Comparison of ENCODE assay signal across 1 cellular context in genomic region chr19:41323430-41324125, GRCh38.
TF ChIP-seq lines count a peak whose summit lies in the region.

No MANE protein-coding gene starts in this region.

TF ChIP-seq in K562, 482 proteins besides CTCF, POLR2A, EP300 and RAD21 (continues in another document):
- no peak for TF ChIP-seq WHSC1 (IDR thresholded peaks at IDR 0.05; ENCODE audit: low read length)
- TF ChIP-seq GABPA (tag; conservative IDR thresholded peaks at IDR 0.05; ENCODE audit: low read depth): 0 out of 2 replicates have a peak, but pooled peaks have one; percentile 46
- peak in 1 of 2 experiments; percentile 30; a peak in 1 of 4 replicates for TF ChIP-seq NONO (IDR thresholded peaks at IDR 0.05; ENCODE audit: low read depth in 2 of 2, low read length in 1 of 2)
- no peak for TF ChIP-seq ZNF143 (CRISPR knock-in tag; IDR thresholded peaks at IDR 0.05)
- TF ChIP-seq ZNF785 (CRISPR knock-in tag; IDR thresholded peaks at IDR 0.05): no peak
- 0 out of 2 replicates have a peak, but pooled peaks have one; percentile 43 for TF ChIP-seq HIVEP1 (CRISPR knock-in tag; IDR thresholded peaks at IDR 0.05)
- TF ChIP-seq PRMT5 (CRISPR knock-in tag; IDR thresholded peaks at IDR 0.05): no peak
- TF ChIP-seq PTBP1 (IDR thresholded peaks at IDR 0.05; ENCODE audit: low read depth, low read length): no peak
- TF ChIP-seq ZNF511 (CRISPR knock-in tag; IDR thresholded peaks at IDR 0.05): peak; percentile 48; the same call in 1 of the 2 replicates
- TF ChIP-seq POLR2AphosphoS5 (IDR thresholded peaks at IDR 0.05; ENCODE audit: control insufficient read depth, insufficient read depth, low read depth, low read length): peak; percentile 55
- TF ChIP-seq EGR1 (conservative IDR thresholded peaks at IDR 0.05): peak; percentile 86
- TF ChIP-seq PHTF2 (CRISPR knock-in tag; IDR thresholded peaks at IDR 0.05): no peak
- peak in 1 of 2 experiments; percentile 50; a peak in 3 of 4 replicates for TF ChIP-seq KDM1A (IDR thresholded peaks at IDR 0.05)
- peak; percentile 74 for TF ChIP-seq TCF3 (CRISPR knock-in tag; IDR thresholded peaks at IDR 0.05)
- no peak for TF ChIP-seq ZC3H11A (IDR thresholded peaks at IDR 0.05; ENCODE audit: low read depth, low read length)
- TF ChIP-seq PHB (CRISPR knock-in tag; IDR thresholded peaks at IDR 0.05): peak; percentile 73; the same call in 1 of the 2 replicates
- no peak for TF ChIP-seq SRSF3 (IDR thresholded peaks at IDR 0.05; ENCODE audit: insufficient read depth, low read length)
- peak; percentile 3 to 80; a peak in 1 of 4 replicates for TF ChIP-seq UBTF (IDR thresholded peaks at IDR 0.05; ENCODE audit: borderline replicate concordance in 1 of 2, low read depth in 2 of 2, low read length in 2 of 2)
- peak; percentile 61; the same call in 1 of the 2 replicates for TF ChIP-seq ATF7 (IDR thresholded peaks at IDR 0.05)
- TF ChIP-seq MYC (IDR thresholded peaks at IDR 0.05; ENCODE audit: low read depth, low read length): peak; percentile 61
- TF ChIP-seq MYC (CRISPR knock-in tag; IDR thresholded peaks at IDR 0.05; ENCODE audit: borderline replicate concordance, low read depth): no peak
- peak in 1 of 2 experiments; percentile 21; a peak in 1 of 4 replicates for TF ChIP-seq ZMIZ1 (IDR thresholded peaks at IDR 0.05; ENCODE audit: low read depth in 2 of 2, low read length in 2 of 2)
- TF ChIP-seq ZNF224 (CRISPR knock-in tag; IDR thresholded peaks at IDR 0.05): no peak
- peak; percentile 36; the same call in 1 of the 2 replicates for TF ChIP-seq SPI1 (IDR thresholded peaks at IDR 0.05; ENCODE audit: borderline replicate concordance, low read depth, low read length)
- 0 out of 4 replicates have a peak, but pooled peaks of 1 of the 2 experiments have one; percentile 62 for TF ChIP-seq ETV6 (IDR thresholded peaks at IDR 0.05; ENCODE audit: borderline replicate concordance in 1 of 2, low read depth in 2 of 2, low read length in 1 of 2)
- TF ChIP-seq ETV6 (CRISPR knock-in tag; IDR thresholded peaks at IDR 0.05; ENCODE audit: borderline replicate concordance): no peak
- TF ChIP-seq SMARCC2 (IDR thresholded peaks at IDR 0.05; ENCODE audit: low read depth): peak; percentile 87; the same call in 1 of the 2 replicates
- TF ChIP-seq ZNF239 (CRISPR knock-in tag; IDR thresholded peaks at IDR 0.05): peak; percentile 26; the same call in 1 of the 2 replicates
- no peak for TF ChIP-seq HSF4 (CRISPR knock-in tag; IDR thresholded peaks at IDR 0.05; ENCODE audit: borderline replicate concordance)
- peak; percentile 57; the same call in 1 of the 2 replicates for TF ChIP-seq RB1 (IDR thresholded peaks at IDR 0.05; ENCODE audit: low read depth)
- TF ChIP-seq KDM4B (IDR thresholded peaks at IDR 0.05; ENCODE audit: borderline replicate concordance in 2 of 2, low read depth in 1 of 2): peak in 1 of 2 experiments; percentile 86; a peak in 1 of 4 replicates
- TF ChIP-seq DIDO1 (tag; IDR thresholded peaks at IDR 0.05; ENCODE audit: low read depth): no peak
- no peak for TF ChIP-seq USF2 (CRISPR knock-in tag; IDR thresholded peaks at IDR 0.05)
- no peak for TF ChIP-seq ZNF277 (CRISPR knock-in tag; IDR thresholded peaks at IDR 0.05; ENCODE audit: borderline replicate concordance)
- TF ChIP-seq ATF4 (CRISPR knock-in tag; IDR thresholded peaks at IDR 0.05): 0 out of 2 replicates have a peak, but pooled peaks have one; percentile 20
- no peak for TF ChIP-seq BCL6 (CRISPR knock-in tag; IDR thresholded peaks at IDR 0.05)
- TF ChIP-seq MBD2 (IDR thresholded peaks at IDR 0.05; ENCODE audit: borderline replicate concordance, low read depth): peak; percentile 80
- TF ChIP-seq ZBED1 (IDR thresholded peaks at IDR 0.05): peak; percentile 55
- no peak for TF ChIP-seq ZNF586 (CRISPR knock-in tag; conservative IDR thresholded peaks at IDR 0.05)
- no peak for TF ChIP-seq IFI16 (CRISPR knock-in tag; IDR thresholded peaks at IDR 0.05)
- peak; percentile 76 for TF ChIP-seq TEAD4 (IDR thresholded peaks at IDR 0.05; ENCODE audit: low read length)
- no peak for TF ChIP-seq TEAD4 (CRISPR knock-in tag; IDR thresholded peaks at IDR 0.05; ENCODE audit: borderline replicate concordance)
- TF ChIP-seq ZNF217 (CRISPR knock-in tag; IDR thresholded peaks at IDR 0.05): no peak
- no peak for TF ChIP-seq ZZZ3 (IDR thresholded peaks at IDR 0.05)
- peak; percentile 51; the same call in 1 of the 2 replicates for TF ChIP-seq HDAC2 (IDR thresholded peaks at IDR 0.05)
- no peak for TF ChIP-seq KAT2B (IDR thresholded peaks at IDR 0.05; ENCODE audit: low read depth, low read length)
- TF ChIP-seq MEF2D (tag; conservative IDR thresholded peaks at IDR 0.05; ENCODE audit: low read depth): no peak
- TF ChIP-seq ZNF655 (CRISPR knock-in tag; IDR thresholded peaks at IDR 0.05): no peak
- no peak for TF ChIP-seq RFX5 (IDR thresholded peaks at IDR 0.05; ENCODE audit: low read depth, low read length)
- peak; percentile 79; the same call in 1 of the 2 replicates for TF ChIP-seq ETS1 (conservative IDR thresholded peaks at IDR 0.05; ENCODE audit: control insufficient read depth, low read depth, low read length)
- peak; percentile 28; the same call in 1 of the 2 replicates for TF ChIP-seq CREB1 (IDR thresholded peaks at IDR 0.05)
- TF ChIP-seq CREB1 (CRISPR knock-in tag; IDR thresholded peaks at IDR 0.05): no peak
- TF ChIP-seq ZNF740 (CRISPR knock-in tag; IDR thresholded peaks at IDR 0.05): no peak
- TF ChIP-seq ZNF740 (tag; IDR thresholded peaks at IDR 0.05): no peak
- TF ChIP-seq KLF13 (tag; IDR thresholded peaks at IDR 0.05; ENCODE audit: borderline replicate concordance, low read depth): no peak
- TF ChIP-seq CXXC5 (CRISPR knock-in tag; IDR thresholded peaks at IDR 0.05): peak; percentile 91
- no peak for TF ChIP-seq ZNF140 (CRISPR knock-in tag; IDR thresholded peaks at IDR 0.05)
- TF ChIP-seq OTX1 (CRISPR knock-in tag; IDR thresholded peaks at IDR 0.05): no peak
- TF ChIP-seq XRCC5 (IDR thresholded peaks at IDR 0.05; ENCODE audit: low read depth, low read length): no peak; the same call in 1 of the 2 replicates
